21 cellular contexts compared by ENCODE assay signal in genomic region chr1:116722016-116722838, GRCh38. TPM values are rescaled to one million over a fixed set of nuclear protein-coding genes. Genes with fewer than 3 reads are reported as not detected.
A peak's percentile ranks its signal among the peaks of the same experiment; 100 is the strongest.
DNase-seq lines count a peak whose midpoint lies in the region; ATAC-seq, FAIRE-seq and TF ChIP-seq lines count a peak whose summit lies in the region.
"Had no signal": no experiment of that assay in that cellular context is flagged by ENCODE, and none has a peak within 500 bp of the region (broad histone marks: within the 10 kb centered on the region; RNA-seq: fewer than 3 reads in every experiment).

No MANE protein-coding gene starts in this region.

- intact Hi-C loops in psoas muscle (cut with DNase I): loop anchor here in 1 of 2 donors (10.0 kb wide), 1 partner anchor 563 kb away; no protein-coding TSS in a partner anchor

- H3K9me3 ChIP-seq in H1 (ENCODE audit: insufficient read depth in 2 of 2, low read depth in 1 of 2, low read length in 1 of 2) (peaks cover 0 to 5% of the 10 kb centered on the region in 2 experiments; a peak in 1 of 4 replicates), psoas muscle (no peaks in the 10 kb centered on the region)
- H3K9me3 ChIP-seq: gastroesophageal sphincter, neutrophil, thoracic aorta had no signal

- H3K79me1 ChIP-seq in H1 (ENCODE audit: low read depth, low read length): no peaks in the 10 kb centered on the region

- H2BK15ac ChIP-seq in H1 (ENCODE audit: low read length): no peak overlapping the region

- peaks cover 11% of the 10 kb centered on the region for H3K9me3 Mint-ChIP-seq in WTC11
- H3K9me3 Mint-ChIP-seq: activated naive CD8-positive, alpha-beta T cell treated with anti-CD3 and anti-CD28 coated beads, Interleukin-2, amount 50 U/mL, for 24 hours; CD4-positive, alpha-beta T cell; HFFc6 had no signal

- no peak for TF ChIP-seq POLR2A in H1 (IDR thresholded peaks at IDR 0.05; ENCODE audit: control extremely low read depth in 1 of 2, low read depth in 2 of 2, low read length in 2 of 2)

- H2AFZ ChIP-seq in H1 (ENCODE audit: low read length): no peak overlapping the region

- no peak overlapping the region for H2BK120ac ChIP-seq in H1 (replicated peaks; ENCODE audit: low read depth, low read length)

- no peaks in the 10 kb centered on the region for H3K4me1 ChIP-seq in H1 (replicated peaks in 1 of 4; ENCODE audit: control insufficient read depth in 3 of 4, insufficient read depth in 4 of 4, low read length in 3 of 4)
- no peaks in the 10 kb centered on the region for H3K4me1 ChIP-seq in psoas muscle
- H3K4me1 ChIP-seq: gastroesophageal sphincter had no signal

- TF ChIP-seq RAD21 in H1 (IDR thresholded peaks at IDR 0.05 in 1 of 2, conservative IDR thresholded peaks at IDR 0.05 in 1 of 2; ENCODE audit: low read depth in 2 of 2, low read length in 2 of 2): no peak

- H4K20me1 ChIP-seq in H1 (replicated peaks in 1 of 2; ENCODE audit: control insufficient read depth in 1 of 2, insufficient read depth in 2 of 2, low read length in 2 of 2): no peaks in the 10 kb centered on the region

- H4K5ac ChIP-seq in H1 (ENCODE audit: insufficient read length, low read depth, low read length): no peak overlapping the region

- no peaks in the 10 kb centered on the region; the same call in 1 of the 2 replicates for H3K23me2 ChIP-seq in H1 (ENCODE audit: low read depth, low read length)

- no peak overlapping the region for H2BK12ac ChIP-seq in H1 (ENCODE audit: low read depth, low read length)

- TF ChIP-seq CTCF in H1 (IDR thresholded peaks at IDR 0.05; ENCODE audit: control extremely low read depth in 1 of 3, insufficient read depth in 1 of 3, low read depth in 1 of 3, low read length in 3 of 3) (no peak), psoas muscle (IDR thresholded peaks at IDR 0.05) (no peak), WTC11 (IDR thresholded peaks at IDR 0.05) (no peak)

- FAIRE-seq in H1 (lab: Jason Lieb, UNC): no peak

- H2AK5ac ChIP-seq in H1 (ENCODE audit: low read depth, low read length): no peak overlapping the region

- ATAC-seq in psoas muscle: no peak
- no peak for ATAC-seq in WTC11
- ATAC-seq: activated naive CD8-positive, alpha-beta T cell treated with anti-CD3 and anti-CD28 coated beads, Interleukin-2, amount 50 U/mL, for 24 hours; gastroesophageal sphincter; SK-N-SH treated with all-trans-retinoic acid at 6 μM for 48 hours had no signal

- H3K27me3 Mint-ChIP-seq in WTC11 (ENCODE audit: low read depth): no peaks in the 10 kb centered on the region
- H3K27me3 Mint-ChIP-seq: CD4-positive, alpha-beta T cell had no signal

- H3K18ac ChIP-seq in H1 (ENCODE audit: extremely low read depth, low read length): no peak overlapping the region

- H3K36me3 Mint-ChIP-seq in WTC11: peaks cover 10% of the 10 kb centered on the region

- POLR2A ChIA-PET in H1 (lab: Charles Lee; ENCODE audit: partially characterized antibody): no interaction called here
- POLR2A ChIA-PET in WTC11 (lab: Charles Lee): no interaction called here

- H3K9ac ChIP-seq in H1 (replicated peaks in 1 of 4; ENCODE audit: extremely low read depth in 1 of 4, low read depth in 3 of 4, low read length in 3 of 4): no peak overlapping the region

- CTCF ChIA-PET in H1 (lab: Charles Lee; ENCODE audit: partially characterized antibody): interaction anchor here (0.5 to 7.3 kb wide), 10 partner anchors 12 to 506 kb away, joined by 3 to 62 read pairs (median 4); no protein-coding TSS in a partner anchor
- CTCF ChIA-PET in WTC11 (lab: Charles Lee): interaction anchor here (0.6 to 1.7 kb wide), 2 partner anchors 15 to 530 kb away, joined by 3 read pairs; no protein-coding TSS in a partner anchor

- H3K4me1 Mint-ChIP-seq in WTC11: peaks cover 17% of the 10 kb centered on the region

- no peak overlapping the region for H3K4ac ChIP-seq in H1 (replicated peaks; ENCODE audit: insufficient read length, low read depth, low read length)

- TF ChIP-seq EP300 in H1 (IDR thresholded peaks at IDR 0.05; ENCODE audit: borderline replicate concordance in 1 of 2, low read depth in 2 of 2, low read length in 2 of 2): no peak

- H3K36me3 ChIP-seq in H1 (ENCODE audit: control insufficient read depth in 2 of 4, insufficient read depth in 4 of 4, low read length in 3 of 4) (no peaks in the 10 kb centered on the region), psoas muscle (ENCODE audit: insufficient read depth in 1 of 2, low read depth in 1 of 2) (no peaks in the 10 kb centered on the region)
- H3K36me3 ChIP-seq: gastroesophageal sphincter, neutrophil, thoracic aorta had no signal

- no peak overlapping the region for H2BK5ac ChIP-seq in H1 (ENCODE audit: low read depth, low read length)

- DNase-seq in DMS 273 treated with DMSO at 0.1 percent for 48 hours (lab: John Stamatoyannopoulos, UW) (peak; percentile 56), NCI-H69 (lab: John Stamatoyannopoulos, UW) (peak; percentile 90), H1 (ENCODE audit: low read depth in 1 of 2, low spot score in 2 of 2) (no peak), mucosa of gallbladder (ENCODE audit: low spot score) (peak; percentile 41), psoas muscle (no peak), WTC11 (ENCODE audit: low spot score) (no peak), SW 1271 (lab: John Stamatoyannopoulos, UW) (no peak), nucleus accumbens (lab: John Stamatoyannopoulos, UW) (no peak)
- DNase-seq: activated naive CD8-positive, alpha-beta T cell treated with anti-CD3 and anti-CD28 coated beads, Interleukin-2, amount 50 U/mL, for 24 hours; CD4-positive, alpha-beta T cell; DMS79 treated with DMSO at 0.1 percent for 48 hours; HFFc6; KBM-7; NCI-H1092 treated with DMSO at 0.1 percent for 48 hours; T-helper 9 cell had no signal

- no peak overlapping the region for H4K8ac ChIP-seq in H1 (ENCODE audit: extremely low read depth, insufficient read depth, low read length)

- H3K56ac ChIP-seq in H1 (replicated peaks; ENCODE audit: insufficient read length, low read depth, low read length): no peak overlapping the region

- no peak overlapping the region for H2BK20ac ChIP-seq in H1 (ENCODE audit: low read length)

- H3K14ac ChIP-seq in H1 (ENCODE audit: insufficient read length): no peak overlapping the region

- H3K4me3 Mint-ChIP-seq in WTC11: no peak overlapping the region
- H3K4me3 Mint-ChIP-seq: activated naive CD8-positive, alpha-beta T cell treated with anti-CD3 and anti-CD28 coated beads, Interleukin-2, amount 50 U/mL, for 24 hours; CD4-positive, alpha-beta T cell; HFFc6 had no signal

- H3K23ac ChIP-seq in H1 (ENCODE audit: insufficient read length): no peak overlapping the region

- 92% methylated on average over 4 of the region's 4 CpGs; no CpG with 5 or more reads in 1 of the 2 experiments for WGBS in H1 (ENCODE audit: extremely low coverage in 1 of 2, insufficient coverage in 1 of 2, insufficient read length in 1 of 2, insufficient replicate concordance in 2 of 2, low coverage in 1 of 2, low lambda C conversion rate in 2 of 2, missing lambda C conversion rate in 1 of 2), 2 experiments
- 84 to 87% (median 86%) methylated on average over 4 of the region's 4 CpGs for WGBS in psoas muscle, 3 donors

- no peaks in the 10 kb centered on the region for H3K79me2 ChIP-seq in H1 (ENCODE audit: control insufficient read depth in 1 of 2, insufficient read depth in 2 of 2, low read length in 2 of 2)

- peak overlapping the region; percentile 26 for H4K91ac ChIP-seq in H1 (replicated peaks; ENCODE audit: insufficient read length, low read length)

- H3K27me3 ChIP-seq in H1 (replicated peaks in 1 of 4; ENCODE audit: control insufficient read depth in 3 of 4, extremely low read depth in 1 of 4, insufficient read depth in 3 of 4, low read length in 3 of 4): no peaks in the 10 kb centered on the region
- no peaks in the 10 kb centered on the region for H3K27me3 ChIP-seq in psoas muscle (ENCODE audit: insufficient read depth in 3 of 3, low read length in 2 of 3)
- H3K27me3 ChIP-seq: gastroesophageal sphincter, neutrophil had no signal

- H3K4me3 ChIP-seq in H1 (ENCODE audit: extremely low read depth in 1 of 4, insufficient read depth in 2 of 4, low read depth in 3 of 4, low read length in 4 of 4) (no peak overlapping the region), psoas muscle (no peak overlapping the region)
- H3K4me3 ChIP-seq: gastroesophageal sphincter, thoracic aorta had no signal

- H3K27ac ChIP-seq in H1 (ENCODE audit: low read depth, low read length) (no peak overlapping the region), psoas muscle (no peak overlapping the region)
- H3K27ac ChIP-seq: gastroesophageal sphincter, neutrophil, thoracic aorta had no signal

- H3K27ac Mint-ChIP-seq in WTC11: no peak overlapping the region
- H3K27ac Mint-ChIP-seq: activated naive CD8-positive, alpha-beta T cell treated with anti-CD3 and anti-CD28 coated beads, Interleukin-2, amount 50 U/mL, for 24 hours; activated T-helper 2 cell treated with anti-CD3 and anti-CD28 coated beads, Interferon-gamma antibody, Interleukin-2, Interleukin-4, amounts not matched to agents 10 μg/mL and 5 μg/mL and 100 μg/mL, durations not matched to agents 14 hours and 24 hours and 36 hours; CD4-positive, alpha-beta T cell; HFFc6 had no signal

- H3K4me2 ChIP-seq in H1 (ENCODE audit: insufficient read depth in 1 of 2, low read depth in 2 of 2, low read length in 2 of 2): no peak overlapping the region

RNA-seq across cellular contexts. Expression of gene CD2, which starts 32.0 kb away (rescaled TPM):
- not detected in 2 replicates for total RNA-seq in H1 (2021; fragmentation: NEBNext Ultra II Directional; extraction: Animal tissue kit (Norgen Biotek cat#: 25700))
- polyA plus RNA-seq in H1 (2011; rRNA removed) (not detected in 2 replicates), psoas muscle (under 1 TPM; 0.21 to 0.35 (median 0.21) TPM)
- not detected for polyA plus RNA-seq in H1 (2011; cell fraction: cytosol; rRNA removed)
- polyA plus RNA-seq in H1 (2011; cell fraction: nucleus; rRNA removed): not detected
- not detected in 4 replicates for polyA plus RNA-seq in H1 (2012, experiment 1 of 2)
- polyA plus RNA-seq in H1 (2012, experiment 2 of 2): not detected
- not detected for polyA plus RNA-seq in H1 (2013, experiment 1 of 2)
- polyA plus RNA-seq in H1 (2013, experiment 2 of 2): not detected
- polyA minus RNA-seq in H1 (2011; rRNA and poly(A)+ RNA removed): not detected in 2 replicates
- not detected for polyA minus RNA-seq in H1 (2011; cell fraction: cytosol; rRNA and poly(A)+ RNA removed)
- not detected for polyA minus RNA-seq in H1 (2011; cell fraction: nucleus; rRNA and poly(A)+ RNA removed)
- total RNA-seq in mucosa of gallbladder (12.5 TPM), psoas muscle (under 1 TPM; 0.42 to 0.62 (median 0.53) TPM), WTC11 (2021) (0.13 to 0.44 TPM (median 0.32 TPM) in 3 replicates)
- total RNA-seq: HFFc6 had no signal
- polyA plus RNA-seq: AG04450 had no signal

RNA-seq across cellular contexts. Expression of gene IGSF3, which starts 54.7 kb away (rescaled TPM):
- 30.2 and 32.2 TPM in 2 replicates for total RNA-seq in H1 (2021; fragmentation: NEBNext Ultra II Directional; extraction: Animal tissue kit (Norgen Biotek cat#: 25700))
- 30.0 and 38.7 TPM in 2 replicates for polyA plus RNA-seq in H1 (2011; rRNA removed)
- 35.4 TPM for polyA plus RNA-seq in H1 (2011; cell fraction: cytosol; rRNA removed)
- polyA plus RNA-seq in H1 (2011; cell fraction: nucleus; rRNA removed): 56.5 TPM
- polyA plus RNA-seq in H1 (2012, experiment 1 of 2): 20.6 to 27.8 TPM (median 24.4 TPM) in 4 replicates
- 10.1 TPM for polyA plus RNA-seq in H1 (2012, experiment 2 of 2)
- 30.9 TPM for polyA plus RNA-seq in H1 (2013, experiment 1 of 2)
- 28.1 TPM for polyA plus RNA-seq in H1 (2013, experiment 2 of 2)
- 56.8 and 70.7 TPM in 2 replicates for polyA minus RNA-seq in H1 (2011; rRNA and poly(A)+ RNA removed)
- 34.7 TPM for polyA minus RNA-seq in H1 (2011; cell fraction: cytosol; rRNA and poly(A)+ RNA removed)
- polyA minus RNA-seq in H1 (2011; cell fraction: nucleus; rRNA and poly(A)+ RNA removed): 28.1 TPM
- total RNA-seq in mucosa of gallbladder: 21.6 TPM
- 1 to 10 TPM in 1 of 4 donors, under 1 TPM in 3; 0.40 to 1.2 (median 0.64) TPM for total RNA-seq in psoas muscle
- polyA plus RNA-seq in psoas muscle: under 1 TPM; 0.34 to 0.52 (median 0.49) TPM
- 31.7 to 32.4 TPM (median 32.1 TPM) in 3 replicates for total RNA-seq in WTC11 (2021)
- total RNA-seq: HFFc6 had no signal

Comparison
In these comparisons a context has a peak if more than half of its experiments do, and no peak if none do; other contexts are left out.
1. DNase-seq: peak in DMS 273 treated with DMSO at 0.1 percent for 48 hours (single experiment), NCI-H69 (single experiment) and mucosa of gallbladder (single experiment); none in H1 (0 of 2), psoas muscle (0 of 2), WTC11 (single experiment), SW 1271 (0 of 2) and nucleus accumbens (0 of 56).
2. RNA of gene IGSF3, which starts 54.7 kb away (total RNA-seq): 31.7 to 32.4 TPM in WTC11, 30.2 to 32.2 TPM in H1 and 21.6 TPM in mucosa of gallbladder (single experiment); 0.40 to 1.2 TPM in psoas muscle; every median in the first group is over 10 times any median in the second.